1 cellular context compared by ENCODE assay signal in genomic region chr14:68979021-68979721, GRCh38.
A peak's percentile ranks its signal among the peaks of the same experiment; 100 is the strongest.
TF ChIP-seq lines count a peak whose summit lies in the region.

Gene ACTN1 (minus strand): TSS chr14:68979302. CDS start chr14:68979056, 246 bp downstream.

TF ChIP-seq in H1, 55 proteins besides CTCF, POLR2A, EP300 and RAD21 (continued from another document):
- no peak for TF ChIP-seq SIX5 (IDR thresholded peaks at IDR 0.05; ENCODE audit: low read depth, low read length)
- no peak for TF ChIP-seq RXRA (IDR thresholded peaks at IDR 0.05; ENCODE audit: insufficient read depth, low read depth, low read length)
- peak; percentile 10 for TF ChIP-seq PHF8 (conservative IDR thresholded peaks at IDR 0.05; ENCODE audit: low read depth, low read length)
- TF ChIP-seq SP1 (IDR thresholded peaks at IDR 0.05; ENCODE audit: low read depth, low read length), result peak; percentile 92
- TF ChIP-seq SP4 (IDR thresholded peaks at IDR 0.05; ENCODE audit: low read length), result peak; percentile 80; the same call in 1 of the 2 replicates
- TF ChIP-seq SAP30 (IDR thresholded peaks at IDR 0.05; ENCODE audit: insufficient read depth, insufficient replicate concordance, low read length), result no peak
- 0 out of 2 replicates have a peak, but pooled peaks have one; percentile 45 for TF ChIP-seq KDM1A (IDR thresholded peaks at IDR 0.05; ENCODE audit: borderline replicate concordance, low read length)
- TF ChIP-seq, protein P1, sequence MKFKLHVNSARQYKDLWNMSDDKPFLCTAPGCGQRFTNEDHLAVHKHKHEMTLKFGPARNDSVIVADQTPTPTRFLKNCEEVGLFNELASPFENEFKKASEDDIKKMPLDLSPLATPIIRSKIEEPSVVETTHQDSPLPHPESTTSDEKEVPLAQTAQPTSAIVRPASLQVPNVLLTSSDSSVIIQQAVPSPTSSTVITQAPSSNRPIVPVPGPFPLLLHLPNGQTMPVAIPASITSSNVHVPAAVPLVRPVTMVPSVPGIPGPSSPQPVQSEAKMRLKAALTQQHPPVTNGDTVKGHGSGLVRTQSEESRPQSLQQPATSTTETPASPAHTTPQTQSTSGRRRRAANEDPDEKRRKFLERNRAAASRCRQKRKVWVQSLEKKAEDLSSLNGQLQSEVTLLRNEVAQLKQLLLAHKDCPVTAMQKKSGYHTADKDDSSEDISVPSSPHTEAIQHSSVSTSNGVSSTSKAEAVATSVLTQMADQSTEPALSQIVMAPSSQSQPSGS (IDR thresholded peaks at IDR 0.05; ENCODE audit: low read length), result no peak
- peak; percentile 62; the same call in 1 of the 2 replicates for TF ChIP-seq POLR2AphosphoS5 (IDR thresholded peaks at IDR 0.05; ENCODE audit: low read depth, low read length)
- 0 out of 2 replicates have a peak, but pooled peaks have one; percentile 11 for TF ChIP-seq JUND (IDR thresholded peaks at IDR 0.05; ENCODE audit: low read length)
- TF ChIP-seq, protein P2, sequence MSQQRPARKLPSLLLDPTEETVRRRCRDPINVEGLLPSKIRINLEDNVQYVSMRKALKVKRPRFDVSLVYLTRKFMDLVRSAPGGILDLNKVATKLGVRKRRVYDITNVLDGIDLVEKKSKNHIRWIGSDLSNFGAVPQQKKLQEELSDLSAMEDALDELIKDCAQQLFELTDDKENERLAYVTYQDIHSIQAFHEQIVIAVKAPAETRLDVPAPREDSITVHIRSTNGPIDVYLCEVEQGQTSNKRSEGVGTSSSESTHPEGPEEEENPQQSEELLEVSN (IDR thresholded peaks at IDR 0.05), result peak; percentile 68
- no peak for TF ChIP-seq JUN (IDR thresholded peaks at IDR 0.05; ENCODE audit: low read depth, low read length)
- peak; percentile 24 for TF ChIP-seq KDM4A (IDR thresholded peaks at IDR 0.05; ENCODE audit: low read depth, low read length, severe bottlenecking)
- TF ChIP-seq NRF1 (IDR thresholded peaks at IDR 0.05; ENCODE audit: low read depth, low read length), result no peak
- TF ChIP-seq BRCA1 (IDR thresholded peaks at IDR 0.05; ENCODE audit: low read depth, low read length), result no peak
- TF ChIP-seq BACH1 (IDR thresholded peaks at IDR 0.05; ENCODE audit: low read length), result peak; percentile 94
- no peak for TF ChIP-seq POU5F1 (IDR thresholded peaks at IDR 0.05; ENCODE audit: low read depth, low read length)
- no peak for TF ChIP-seq NANOG (IDR thresholded peaks at IDR 0.05; ENCODE audit: insufficient read depth, low read depth, low read length, poor library complexity, severe bottlenecking)
- peak; percentile 85 for TF ChIP-seq TAF1 (IDR thresholded peaks at IDR 0.05; ENCODE audit: low read depth, low read length)
- TF ChIP-seq, protein P3, sequence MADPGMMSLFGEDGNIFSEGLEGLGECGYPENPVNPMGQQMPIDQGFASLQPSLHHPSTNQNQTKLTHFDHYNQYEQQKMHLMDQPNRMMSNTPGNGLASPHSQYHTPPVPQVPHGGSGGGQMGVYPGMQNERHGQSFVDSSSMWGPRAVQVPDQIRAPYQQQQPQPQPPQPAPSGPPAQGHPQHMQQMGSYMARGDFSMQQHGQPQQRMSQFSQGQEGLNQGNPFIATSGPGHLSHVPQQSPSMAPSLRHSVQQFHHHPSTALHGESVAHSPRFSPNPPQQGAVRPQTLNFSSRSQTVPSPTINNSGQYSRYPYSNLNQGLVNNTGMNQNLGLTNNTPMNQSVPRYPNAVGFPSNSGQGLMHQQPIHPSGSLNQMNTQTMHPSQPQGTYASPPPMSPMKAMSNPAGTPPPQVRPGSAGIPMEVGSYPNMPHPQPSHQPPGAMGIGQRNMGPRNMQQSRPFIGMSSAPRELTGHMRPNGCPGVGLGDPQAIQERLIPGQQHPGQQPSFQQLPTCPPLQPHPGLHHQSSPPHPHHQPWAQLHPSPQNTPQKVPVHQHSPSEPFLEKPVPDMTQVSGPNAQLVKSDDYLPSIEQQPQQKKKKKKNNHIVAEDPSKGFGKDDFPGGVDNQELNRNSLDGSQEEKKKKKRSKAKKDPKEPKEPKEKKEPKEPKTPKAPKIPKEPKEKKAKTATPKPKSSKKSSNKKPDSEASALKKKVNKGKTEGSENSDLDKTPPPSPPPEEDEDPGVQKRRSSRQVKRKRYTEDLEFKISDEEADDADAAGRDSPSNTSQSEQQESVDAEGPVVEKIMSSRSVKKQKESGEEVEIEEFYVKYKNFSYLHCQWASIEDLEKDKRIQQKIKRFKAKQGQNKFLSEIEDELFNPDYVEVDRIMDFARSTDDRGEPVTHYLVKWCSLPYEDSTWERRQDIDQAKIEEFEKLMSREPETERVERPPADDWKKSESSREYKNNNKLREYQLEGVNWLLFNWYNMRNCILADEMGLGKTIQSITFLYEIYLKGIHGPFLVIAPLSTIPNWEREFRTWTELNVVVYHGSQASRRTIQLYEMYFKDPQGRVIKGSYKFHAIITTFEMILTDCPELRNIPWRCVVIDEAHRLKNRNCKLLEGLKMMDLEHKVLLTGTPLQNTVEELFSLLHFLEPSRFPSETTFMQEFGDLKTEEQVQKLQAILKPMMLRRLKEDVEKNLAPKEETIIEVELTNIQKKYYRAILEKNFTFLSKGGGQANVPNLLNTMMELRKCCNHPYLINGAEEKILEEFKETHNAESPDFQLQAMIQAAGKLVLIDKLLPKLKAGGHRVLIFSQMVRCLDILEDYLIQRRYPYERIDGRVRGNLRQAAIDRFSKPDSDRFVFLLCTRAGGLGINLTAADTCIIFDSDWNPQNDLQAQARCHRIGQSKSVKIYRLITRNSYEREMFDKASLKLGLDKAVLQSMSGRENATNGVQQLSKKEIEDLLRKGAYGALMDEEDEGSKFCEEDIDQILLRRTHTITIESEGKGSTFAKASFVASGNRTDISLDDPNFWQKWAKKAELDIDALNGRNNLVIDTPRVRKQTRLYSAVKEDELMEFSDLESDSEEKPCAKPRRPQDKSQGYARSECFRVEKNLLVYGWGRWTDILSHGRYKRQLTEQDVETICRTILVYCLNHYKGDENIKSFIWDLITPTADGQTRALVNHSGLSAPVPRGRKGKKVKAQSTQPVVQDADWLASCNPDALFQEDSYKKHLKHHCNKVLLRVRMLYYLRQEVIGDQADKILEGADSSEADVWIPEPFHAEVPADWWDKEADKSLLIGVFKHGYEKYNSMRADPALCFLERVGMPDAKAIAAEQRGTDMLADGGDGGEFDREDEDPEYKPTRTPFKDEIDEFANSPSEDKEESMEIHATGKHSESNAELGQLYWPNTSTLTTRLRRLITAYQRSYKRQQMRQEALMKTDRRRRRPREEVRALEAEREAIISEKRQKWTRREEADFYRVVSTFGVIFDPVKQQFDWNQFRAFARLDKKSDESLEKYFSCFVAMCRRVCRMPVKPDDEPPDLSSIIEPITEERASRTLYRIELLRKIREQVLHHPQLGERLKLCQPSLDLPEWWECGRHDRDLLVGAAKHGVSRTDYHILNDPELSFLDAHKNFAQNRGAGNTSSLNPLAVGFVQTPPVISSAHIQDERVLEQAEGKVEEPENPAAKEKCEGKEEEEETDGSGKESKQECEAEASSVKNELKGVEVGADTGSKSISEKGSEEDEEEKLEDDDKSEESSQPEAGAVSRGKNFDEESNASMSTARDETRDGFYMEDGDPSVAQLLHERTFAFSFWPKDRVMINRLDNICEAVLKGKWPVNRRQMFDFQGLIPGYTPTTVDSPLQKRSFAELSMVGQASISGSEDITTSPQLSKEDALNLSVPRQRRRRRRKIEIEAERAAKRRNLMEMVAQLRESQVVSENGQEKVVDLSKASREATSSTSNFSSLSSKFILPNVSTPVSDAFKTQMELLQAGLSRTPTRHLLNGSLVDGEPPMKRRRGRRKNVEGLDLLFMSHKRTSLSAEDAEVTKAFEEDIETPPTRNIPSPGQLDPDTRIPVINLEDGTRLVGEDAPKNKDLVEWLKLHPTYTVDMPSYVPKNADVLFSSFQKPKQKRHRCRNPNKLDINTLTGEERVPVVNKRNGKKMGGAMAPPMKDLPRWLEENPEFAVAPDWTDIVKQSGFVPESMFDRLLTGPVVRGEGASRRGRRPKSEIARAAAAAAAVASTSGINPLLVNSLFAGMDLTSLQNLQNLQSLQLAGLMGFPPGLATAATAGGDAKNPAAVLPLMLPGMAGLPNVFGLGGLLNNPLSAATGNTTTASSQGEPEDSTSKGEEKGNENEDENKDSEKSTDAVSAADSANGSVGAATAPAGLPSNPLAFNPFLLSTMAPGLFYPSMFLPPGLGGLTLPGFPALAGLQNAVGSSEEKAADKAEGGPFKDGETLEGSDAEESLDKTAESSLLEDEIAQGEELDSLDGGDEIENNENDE (IDR thresholded peaks at IDR 0.05; ENCODE audit: insufficient replicate concordance, low read length), result no peak
- no peak for TF ChIP-seq TCF12 (IDR thresholded peaks at IDR 0.05; ENCODE audit: low read depth, low read length)
- peak; percentile 87 for TF ChIP-seq CHD2 (IDR thresholded peaks at IDR 0.05; ENCODE audit: low read length)
- TF ChIP-seq TEAD4 (IDR thresholded peaks at IDR 0.05; ENCODE audit: low read depth, low read length), result peak; percentile 48; the same call in 1 of the 2 replicates
- peak; percentile 10 for TF ChIP-seq ASH2L (IDR thresholded peaks at IDR 0.05; ENCODE audit: low read length)
- TF ChIP-seq SP2 (IDR thresholded peaks at IDR 0.05; ENCODE audit: low read length), result peak; percentile 82
- TF ChIP-seq GTF2F1 (IDR thresholded peaks at IDR 0.05; ENCODE audit: borderline replicate concordance, low read depth, low read length), result no peak
